ENCODE assay signal across 8 cellular contexts in genomic region chr1:2132222-2133038, GRCh38.
A peak's percentile ranks its signal among the peaks of the same experiment; 100 is the strongest.
DNase-seq lines count a peak whose midpoint lies in the region; ATAC-seq and TF ChIP-seq lines count a peak whose summit lies in the region.

No MANE protein-coding gene starts in this region.

- no peaks in the 10 kb centered on the region for H3K9me3 Mint-ChIP-seq in activated CD4-positive, alpha-beta T cell treated with anti-CD3 and anti-CD28 coated beads, Interleukin-2, amount 10 ng/mL, durations not matched to agents 7 days and 5 days
- no peaks in the 10 kb centered on the region for H3K9me3 Mint-ChIP-seq in neural crest cell

- DNase-seq in BJ (ENCODE audit: low read depth) (no peak), HEK293T (ENCODE audit: extremely low spot score) (peak; percentile 47), fibroblast of mammary gland (ENCODE audit: low read depth) (peak; percentile 86), neural crest cell (ENCODE audit: low read depth, low spot score) (peak; percentile 42), SK-N-DZ (ENCODE audit: low spot score) (no peak)
- peak; percentile 31 for DNase-seq in activated CD4-positive, alpha-beta T cell treated with anti-CD3 and anti-CD28 coated beads, Interleukin-2, amount 10 ng/mL, durations not matched to agents 7 days and 5 days

- no peaks in the 10 kb centered on the region for H3K27me3 Mint-ChIP-seq in activated CD4-positive, alpha-beta T cell treated with anti-CD3 and anti-CD28 coated beads, Interleukin-2, amount 10 ng/mL, durations not matched to agents 7 days and 5 days
- peaks cover 5% of the 10 kb centered on the region for H3K27me3 Mint-ChIP-seq in neural crest cell (ENCODE audit: low read depth)

- peak overlapping the region; percentile 69 for H3K4me3 Mint-ChIP-seq in activated CD4-positive, alpha-beta T cell treated with anti-CD3 and anti-CD28 coated beads, Interleukin-2, amount 10 ng/mL, durations not matched to agents 7 days and 5 days
- peak overlapping the region; percentile 83 for H3K4me3 Mint-ChIP-seq in neural crest cell

- no peaks in the 10 kb centered on the region for H3K27me3 ChIP-seq in BJ (ENCODE audit: control insufficient read depth, insufficient read depth, low read length)

- peaks cover 13% of the 10 kb centered on the region for H3K4me1 Mint-ChIP-seq in activated CD4-positive, alpha-beta T cell treated with anti-CD3 and anti-CD28 coated beads, Interleukin-2, amount 10 ng/mL, durations not matched to agents 7 days and 5 days
- H3K4me1 Mint-ChIP-seq in neural crest cell = peaks cover 53% of the 10 kb centered on the region

- H3K4me3 ChIP-seq in BJ (ENCODE audit: low read depth, low read length) (peak overlapping the region; percentile 22), fibroblast of mammary gland (ENCODE audit: control insufficient read depth, low read depth, low read length) (peak overlapping the region; percentile 27)

- CTCF ChIA-PET in BJ (lab: Yijun Ruan, JAX) (interaction anchor here (0.5 to 3.3 kb wide), 7 partner anchors 8 to 453 kb away, joined by 3 to 38 read pairs (median 8); partner anchors contain the start of gene FAAP20), HEK293T (lab: Yijun Ruan, JAX) (interaction anchor here (0.6 to 1.9 kb wide), 2 partner anchors 24 to 43 kb away, joined by 3 to 14 read pairs; no protein-coding TSS in a partner anchor)
- CTCF ChIA-PET in activated CD4-positive, alpha-beta T cell treated with anti-CD3 and anti-CD28 coated beads, Interleukin-2, amount 10 ng/mL, durations not matched to agents 7 days and 5 days (lab: Charles Lee) = interaction anchor here (1.5 kb wide), 1 partner anchor 16 kb away, joined by 3 read pairs; no protein-coding TSS in a partner anchor

- POLR2A ChIA-PET in BJ (lab: Charles Lee) = no interaction called here
- POLR2A ChIA-PET in HEK293T (lab: Yijun Ruan, JAX) = no interaction called here
- POLR2A ChIA-PET in activated CD4-positive, alpha-beta T cell treated with anti-CD3 and anti-CD28 coated beads, Interleukin-2, amount 10 ng/mL, durations not matched to agents 7 days and 5 days (lab: Charles Lee) = interaction anchor here (0.7 kb wide), 1 partner anchor 213 kb away, joined by 3 read pairs; no protein-coding TSS in a partner anchor

- H3K27ac Mint-ChIP-seq in activated CD4-positive, alpha-beta T cell treated with anti-CD3 and anti-CD28 coated beads, Interleukin-2, amount 10 ng/mL, durations not matched to agents 7 days and 5 days = peak overlapping the region; percentile 81
- H3K27ac Mint-ChIP-seq in neural crest cell (ENCODE audit: unreplicated experiment) = peak overlapping the region; percentile 98

- H3K36me3 ChIP-seq in BJ (ENCODE audit: control insufficient read depth, insufficient read depth, low read length) = no peaks in the 10 kb centered on the region

- ATAC-seq in HG03097 (IDR thresholded peaks at IDR 0.05; ENCODE audit: low FRiP score, unreplicated experiment) (no peak), GM19395 (IDR thresholded peaks at IDR 0.05; ENCODE audit: unreplicated experiment) (no peak)

- H3K36me3 Mint-ChIP-seq in activated CD4-positive, alpha-beta T cell treated with anti-CD3 and anti-CD28 coated beads, Interleukin-2, amount 10 ng/mL, durations not matched to agents 7 days and 5 days (ENCODE audit: low read depth) = no peaks in the 10 kb centered on the region
- no peaks in the 10 kb centered on the region for H3K36me3 Mint-ChIP-seq in neural crest cell (ENCODE audit: low read depth)

- peak; percentile 79 for TF ChIP-seq CTCF in BJ (IDR thresholded peaks at IDR 0.05; ENCODE audit: insufficient read depth, low read depth, low read length)
- peak; percentile 47 for TF ChIP-seq CTCF in fibroblast of mammary gland (conservative IDR thresholded peaks at IDR 0.05; ENCODE audit: control insufficient read depth, insufficient read depth, low read depth, low read length)
- peak; percentile 42 for TF ChIP-seq CTCF in neural crest cell (conservative IDR thresholded peaks at IDR 0.05)

TF ChIP-seq in HEK293T, 16 proteins besides CTCF, POLR2A, EP300 and RAD21:
- no peak for TF ChIP-seq NFRKB (IDR thresholded peaks at IDR 0.05)
- no peak for TF ChIP-seq L3MBTL2 (conservative IDR thresholded peaks at IDR 0.05)
- TF ChIP-seq TARDBP (IDR thresholded peaks at IDR 0.05) = no peak
- no peak for TF ChIP-seq PKNOX1 (IDR thresholded peaks at IDR 0.05)
- TF ChIP-seq HDGF (IDR thresholded peaks at IDR 0.05; ENCODE audit: borderline replicate concordance) = no peak
- no peak for TF ChIP-seq ELF4 (IDR thresholded peaks at IDR 0.05)
- no peak for TF ChIP-seq BHLHE40 (IDR thresholded peaks at IDR 0.05; ENCODE audit: borderline replicate concordance)
- no peak for TF ChIP-seq LEF1 (IDR thresholded peaks at IDR 0.05; ENCODE audit: borderline replicate concordance)
- TF ChIP-seq ARNT (IDR thresholded peaks at IDR 0.05) = no peak
- no peak for TF ChIP-seq CTBP1 (IDR thresholded peaks at IDR 0.05; ENCODE audit: borderline replicate concordance)
- TF ChIP-seq FOXM1 (IDR thresholded peaks at IDR 0.05; ENCODE audit: borderline replicate concordance) = no peak
- no peak for TF ChIP-seq FOXK2 (IDR thresholded peaks at IDR 0.05)
- TF ChIP-seq SUZ12 (IDR thresholded peaks at IDR 0.05) = no peak
- TF ChIP-seq FOXA1 (IDR thresholded peaks at IDR 0.05) = no peak
- no peak for TF ChIP-seq ZNF384 (IDR thresholded peaks at IDR 0.05)

Comparison
In these comparisons a context has a peak if more than half of its experiments do, and no peak if none do; other contexts are left out.
1. DNase-seq: peak in HEK293T (single experiment), activated CD4-positive, alpha-beta T cell treated with anti-CD3 and anti-CD28 coated beads, Interleukin-2, amount 10 ng/mL, durations not matched to agents 7 days and 5 days (single experiment), fibroblast of mammary gland (single experiment) and neural crest cell (single experiment); none in BJ (single experiment) and SK-N-DZ (single experiment).
2. Peak in every context shown above with its lines, with median percentiles within 50 percentile points of each other: CTCF ChIP-seq.